ENCODE assay signal across 11 cellular contexts in the genomic region with DNA sequence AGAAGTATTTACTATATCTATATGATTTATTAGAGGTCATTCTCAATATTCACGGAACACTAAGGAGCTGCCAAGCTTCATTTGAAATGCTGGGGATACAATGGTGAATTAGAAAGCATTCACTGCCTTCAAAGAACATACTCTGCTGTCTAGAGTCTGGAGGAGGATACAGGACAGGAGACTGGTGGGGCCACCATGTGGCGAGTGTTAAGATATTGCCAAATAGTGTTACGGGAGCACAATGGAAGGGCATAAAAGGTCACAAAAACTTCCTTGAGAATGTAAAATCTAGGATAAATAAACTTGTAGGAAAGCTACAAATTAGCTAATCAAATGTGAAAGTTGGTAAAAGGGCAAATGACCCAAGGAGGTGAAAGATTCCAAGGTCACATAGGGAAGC.
DNase-seq lines count a peak whose midpoint lies in the region; ATAC-seq and TF ChIP-seq lines count a peak whose summit lies in the region.
"Had no signal": no experiment of that assay in that cellular context is flagged by ENCODE, and none has a peak within 500 bp of the region (broad histone marks: within the 10 kb centered on the region; RNA-seq: fewer than 3 reads in every experiment).

No MANE protein-coding gene starts in this region.

- H3K36me3 ChIP-seq in BJ (ENCODE audit: control insufficient read depth, insufficient read depth, low read length) = no peaks in the 10 kb centered on the region
- no peaks in the 10 kb centered on the region for H3K36me3 ChIP-seq in WERI-Rb-1
- no peaks in the 10 kb centered on the region for H3K36me3 ChIP-seq in CD8-positive, alpha-beta memory T cell (ENCODE audit: insufficient read depth, low read length)
- H3K36me3 ChIP-seq in lower lobe of right lung = no peaks in the 10 kb centered on the region

- no peak overlapping the region for H3K27ac Mint-ChIP-seq in CD8-positive, alpha-beta memory T cell
- H3K27ac Mint-ChIP-seq: T-helper 1 cell treated with Interleukin-12 subunit alpha and Interleukin-12 subunit beta and Interleukin-4 antibody, amounts not matched to agents 30 μg/mL and 1 μg/mL, for 36 hours had no signal

- H3K4me3 ChIP-seq in BJ (ENCODE audit: low read depth, low read length) (no peak overlapping the region), WERI-Rb-1 (ENCODE audit: low read depth, low read length) (no peak overlapping the region), lower lobe of right lung (no peak overlapping the region)
- H3K4me3 ChIP-seq in CD8-positive, alpha-beta memory T cell (ENCODE audit: low read length) = no peak overlapping the region

- ATAC-seq in HG02885 (IDR thresholded peaks at IDR 0.05; ENCODE audit: poor library complexity, unreplicated experiment) (peak; percentile 64), HG02852 (IDR thresholded peaks at IDR 0.05; ENCODE audit: unreplicated experiment) (no peak), lower lobe of right lung (no peak)
- ATAC-seq: activated T-cell treated with anti-CD3 and anti-CD28 coated beads, Interleukin-2, amount 50 U/mL, for 4 hours had no signal

- TF ChIP-seq CTCF in BJ (IDR thresholded peaks at IDR 0.05; ENCODE audit: insufficient read depth, low read depth, low read length) = peak; percentile 35
- TF ChIP-seq CTCF in WERI-Rb-1 (IDR thresholded peaks at IDR 0.05; ENCODE audit: low read depth, low read length) = 0 out of 2 replicates have a peak, but pooled peaks have one; percentile 17
- no peak for TF ChIP-seq CTCF in lower lobe of right lung (IDR thresholded peaks at IDR 0.05)

- H3K27me3 ChIP-seq in BJ (ENCODE audit: control insufficient read depth, insufficient read depth, low read length) (no peaks in the 10 kb centered on the region), WERI-Rb-1 (ENCODE audit: insufficient read depth, low read depth, severe bottlenecking) (peaks cover 7% of the 10 kb centered on the region), lower lobe of right lung (ENCODE audit: low read depth) (no peaks in the 10 kb centered on the region)
- no peaks in the 10 kb centered on the region for H3K27me3 ChIP-seq in CD8-positive, alpha-beta memory T cell (ENCODE audit: insufficient read depth, low read length, poor library complexity, severe bottlenecking)

- H3K27me3 Mint-ChIP-seq in CD8-positive, alpha-beta memory T cell = peaks cover 0 to 1% of the 10 kb centered on the region in 2 donors

- H3K9me3 Mint-ChIP-seq in CD8-positive, alpha-beta memory T cell = peaks cover 0 to 10% (median 2%) of the 10 kb centered on the region in 5 donors
- H3K9me3 Mint-ChIP-seq: activated T-cell treated with anti-CD3 and anti-CD28 coated beads, Interleukin-2, amount 50 U/mL, for 4 hours; T-helper 1 cell treated with Interleukin-12 subunit alpha and Interleukin-12 subunit beta and Interleukin-4 antibody, amounts not matched to agents 30 μg/mL and 1 μg/mL, for 36 hours had no signal

- no peaks in the 10 kb centered on the region for H3K4me1 Mint-ChIP-seq in CD8-positive, alpha-beta memory T cell

- H3K9me3 ChIP-seq in WERI-Rb-1 (ENCODE audit: severe bottlenecking) = no peaks in the 10 kb centered on the region
- no peaks in the 10 kb centered on the region for H3K9me3 ChIP-seq in CD8-positive, alpha-beta memory T cell (ENCODE audit: low read length)
- no peaks in the 10 kb centered on the region for H3K9me3 ChIP-seq in lower lobe of right lung

- no peaks in the 10 kb centered on the region for H3K36me3 Mint-ChIP-seq in CD8-positive, alpha-beta memory T cell

- intact Hi-C loops in lower lobe of right lung (cut with DNase I) = no loop called here

- H3K4me1 ChIP-seq in CD8-positive, alpha-beta memory T cell (ENCODE audit: insufficient read depth, low read length) = no peaks in the 10 kb centered on the region
- no peaks in the 10 kb centered on the region for H3K4me1 ChIP-seq in lower lobe of right lung

- POLR2A ChIA-PET in BJ (lab: Charles Lee) = no interaction called here
- POLR2A ChIA-PET in CD8-positive, alpha-beta memory T cell (lab: Charles Lee) = no interaction called here

- DNase-seq in BJ (ENCODE audit: low read depth) (no peak), WERI-Rb-1 (peak; percentile 21), kidney glomerular epithelial cell (lab: John Stamatoyannopoulos, UW) (peak; percentile 23), inferior parietal cortex (ENCODE audit: extremely low spot score) (no peak), lower lobe of right lung (no peak)
- DNase-seq in CD8-positive, alpha-beta memory T cell = no peak
- DNase-seq: activated T-cell treated with anti-CD3 and anti-CD28 coated beads, Interleukin-2, amount 50 U/mL, for 4 hours had no signal

- no peak overlapping the region for H3K4me3 Mint-ChIP-seq in CD8-positive, alpha-beta memory T cell
- H3K4me3 Mint-ChIP-seq: activated T-cell treated with anti-CD3 and anti-CD28 coated beads, Interleukin-2, amount 50 U/mL, for 4 hours; T-helper 1 cell treated with Interleukin-12 subunit alpha and Interleukin-12 subunit beta and Interleukin-4 antibody, amounts not matched to agents 30 μg/mL and 1 μg/mL, for 36 hours had no signal

- H3K27ac ChIP-seq in WERI-Rb-1 (no peak overlapping the region), lower lobe of right lung (no peak overlapping the region)
- no peak overlapping the region for H3K27ac ChIP-seq in CD8-positive, alpha-beta memory T cell (ENCODE audit: low read depth, low read length)
- H3K27ac ChIP-seq: HL-60 had no signal

- CTCF ChIA-PET in BJ (lab: Yijun Ruan, JAX) = interaction anchor here (0.7 to 1.4 kb wide), 4 partner anchors 20 to 502 kb away, joined by 3 to 5 read pairs (median 3); no protein-coding TSS in a partner anchor
- CTCF ChIA-PET in CD8-positive, alpha-beta memory T cell (lab: Charles Lee) = no interaction called here

Comparison
In these comparisons a context has a peak if more than half of its experiments do, and no peak if none do; other contexts are left out.
1. DNase-seq: peak in WERI-Rb-1 (single experiment) and kidney glomerular epithelial cell (single experiment); none in BJ (single experiment), CD8-positive, alpha-beta memory T cell (0 of 5), inferior parietal cortex (single experiment) and lower lobe of right lung (single experiment).